ENCODE assay signal across 9 cellular contexts in the genomic region with DNA sequence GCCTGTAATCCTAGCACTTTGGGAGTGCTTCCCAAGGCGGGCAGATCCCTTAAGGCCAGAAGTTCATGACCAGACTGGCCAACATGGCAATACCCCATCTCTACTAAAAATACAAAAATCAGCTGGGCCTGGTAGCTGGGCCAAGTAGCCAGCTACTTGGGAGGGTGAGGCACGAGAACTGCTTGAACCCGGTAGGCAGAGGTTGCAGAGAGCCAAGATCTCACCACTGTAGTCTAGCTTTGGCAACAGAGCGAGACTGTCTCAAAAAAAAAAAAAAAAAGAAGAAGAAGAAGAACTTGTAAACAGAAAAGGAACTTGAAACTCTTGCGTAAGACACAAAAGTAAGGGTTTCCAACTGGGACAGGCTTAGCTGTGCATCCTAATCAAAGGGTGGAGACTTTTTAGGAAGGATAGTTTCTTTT. TPM values are rescaled to one million over a fixed set of nuclear protein-coding genes. Genes with fewer than 3 reads are reported as not detected.
A peak's percentile ranks its signal among the peaks of the same experiment; 100 is the strongest.
DNase-seq lines count a peak whose midpoint lies in the region; ATAC-seq, FAIRE-seq and TF ChIP-seq lines count a peak whose summit lies in the region.
"Had no signal": no experiment of that assay in that cellular context is flagged by ENCODE, and none has a peak within 500 bp of the region (broad histone marks: within the 10 kb centered on the region; RNA-seq: fewer than 3 reads in every experiment).

No MANE protein-coding gene starts in this region.

- no peak for FAIRE-seq in K562 (lab: Jason Lieb, UNC)

- no peak for DNase-seq in activated naive CD8-positive, alpha-beta T cell treated with anti-CD3 and anti-CD28 coated beads for 36 hours
- no peak for DNase-seq in activated naive CD8-positive, alpha-beta T cell treated with anti-CD3 and anti-CD28 coated beads, Interleukin-2, amount 50 U/mL, for 24 hours
- DNase-seq in K562 (ENCODE audit: extremely low read depth in 1 of 4, low spot score in 3 of 4) (no peak), lower lobe of right lung (peak; percentile 44), vagina (ENCODE audit: extremely low spot score in 2 of 2) (no peak), COLO829 (ENCODE audit: low spot score) (no peak), DMS153 (lab: John Stamatoyannopoulos, UW) (no peak), NCI-H748 (lab: John Stamatoyannopoulos, UW; ENCODE audit: unreplicated experiment) (no peak)

- no peaks in the 10 kb centered on the region for H3K9me1 ChIP-seq in K562 (ENCODE audit: control insufficient read depth, insufficient read depth, low read length)

- H3K4me1 ChIP-seq in K562 (replicated peaks in 1 of 2; ENCODE audit: control insufficient read depth in 2 of 2, insufficient read depth in 2 of 2, low read length in 2 of 2) (no peaks in the 10 kb centered on the region), lower lobe of right lung (peaks cover 24% of the 10 kb centered on the region), vagina (peaks cover 33% of the 10 kb centered on the region)

- no peak for TF ChIP-seq EP300 in K562 (IDR thresholded peaks at IDR 0.05; ENCODE audit: low read length)

- H3K9ac ChIP-seq in K562 (ENCODE audit: insufficient read depth in 1 of 2, low read depth in 2 of 2, low read length in 2 of 2) = no peak overlapping the region

- H3K27ac Mint-ChIP-seq in activated naive CD8-positive, alpha-beta T cell treated with anti-CD3 and anti-CD28 coated beads for 36 hours = peak overlapping the region; percentile 80
- H3K27ac Mint-ChIP-seq in activated naive CD8-positive, alpha-beta T cell treated with anti-CD3 and anti-CD28 coated beads, Interleukin-2, amount 50 U/mL, for 24 hours = no peak overlapping the region
- H3K27ac Mint-ChIP-seq: GM23338 had no signal

- POLR2A ChIA-PET in K562 (lab: Yijun Ruan, JAX) = no interaction called here

- TF ChIP-seq CTCF in K562 (IDR thresholded peaks at IDR 0.05 in 2 of 3, conservative IDR thresholded peaks at IDR 0.05 in 1 of 3; ENCODE audit: insufficient read depth in 2 of 3, low read depth in 1 of 3, low read length in 3 of 3) = no peak
- no peak for TF ChIP-seq CTCF in lower lobe of right lung (IDR thresholded peaks at IDR 0.05)
- TF ChIP-seq CTCF in vagina (IDR thresholded peaks at IDR 0.05) = no peak

- H3K79me2 ChIP-seq in K562 (ENCODE audit: control insufficient read depth, insufficient read depth, low read length) = no peaks in the 10 kb centered on the region

- TF ChIP-seq RAD21 in K562 (CRISPR knock-in tag; conservative IDR thresholded peaks at IDR 0.05 in 1 of 2, IDR thresholded peaks at IDR 0.05 in 1 of 2) = no peak

- H3K27me3 ChIP-seq in K562 (ENCODE audit: control insufficient read depth in 2 of 2, insufficient read depth in 2 of 2, low read length in 2 of 2) (no peaks in the 10 kb centered on the region), lower lobe of right lung (ENCODE audit: low read depth) (no peaks in the 10 kb centered on the region), vagina (no peaks in the 10 kb centered on the region)

- peaks cover 32% of the 10 kb centered on the region for H3K4me1 Mint-ChIP-seq in activated naive CD8-positive, alpha-beta T cell treated with anti-CD3 and anti-CD28 coated beads for 36 hours
- peaks cover 45% of the 10 kb centered on the region for H3K4me1 Mint-ChIP-seq in activated naive CD8-positive, alpha-beta T cell treated with anti-CD3 and anti-CD28 coated beads, Interleukin-2, amount 50 U/mL, for 24 hours

- no peak overlapping the region for H3K4me2 ChIP-seq in K562 (ENCODE audit: insufficient read depth, low read length)
- H3K4me2 ChIP-seq: GM23338 had no signal

- no peaks in the 10 kb centered on the region for H3K27me3 Mint-ChIP-seq in activated naive CD8-positive, alpha-beta T cell treated with anti-CD3 and anti-CD28 coated beads for 36 hours
- no peaks in the 10 kb centered on the region for H3K27me3 Mint-ChIP-seq in activated naive CD8-positive, alpha-beta T cell treated with anti-CD3 and anti-CD28 coated beads, Interleukin-2, amount 50 U/mL, for 24 hours

- no peak for ATAC-seq in activated naive CD8-positive, alpha-beta T cell treated with anti-CD3 and anti-CD28 coated beads, Interleukin-2, amount 50 U/mL, for 24 hours
- ATAC-seq in K562 (no peak), lower lobe of right lung (peak; percentile 74 to 75)
- ATAC-seq: GM23338 had no signal

- intact Hi-C loops in K562 (cut with micrococcal nuclease) (loop anchor here (10.0 kb wide), 1 partner anchor 269 kb away; no protein-coding TSS in a partner anchor), lower lobe of right lung (cut with DNase I) (no loop called here), vagina (cut with DNase I) (no loop called here)

- H3K36me3 Mint-ChIP-seq in activated naive CD8-positive, alpha-beta T cell treated with anti-CD3 and anti-CD28 coated beads for 36 hours = peaks cover 10% of the 10 kb centered on the region
- H3K36me3 Mint-ChIP-seq in activated naive CD8-positive, alpha-beta T cell treated with anti-CD3 and anti-CD28 coated beads, Interleukin-2, amount 50 U/mL, for 24 hours (ENCODE audit: low read depth) = no peaks in the 10 kb centered on the region

- no peaks in the 10 kb centered on the region for H3K36me3 ChIP-seq in K562 (ENCODE audit: control insufficient read depth, insufficient read depth, low read length)
- no peaks in the 10 kb centered on the region for H3K36me3 ChIP-seq in lower lobe of right lung
- no peaks in the 10 kb centered on the region for H3K36me3 ChIP-seq in vagina

- TF ChIP-seq POLR2A in K562 (conservative IDR thresholded peaks at IDR 0.05) = no peak
- no peak for TF ChIP-seq POLR2A in vagina (IDR thresholded peaks at IDR 0.05)

- H2AFZ ChIP-seq in K562 (ENCODE audit: low read depth, low read length) = no peak overlapping the region
- H2AFZ ChIP-seq: GM23338 had no signal

- H3K9me3 Mint-ChIP-seq in activated naive CD8-positive, alpha-beta T cell treated with anti-CD3 and anti-CD28 coated beads for 36 hours = peaks cover 14% of the 10 kb centered on the region
- peaks cover 10% of the 10 kb centered on the region for H3K9me3 Mint-ChIP-seq in activated naive CD8-positive, alpha-beta T cell treated with anti-CD3 and anti-CD28 coated beads, Interleukin-2, amount 50 U/mL, for 24 hours
- H3K9me3 Mint-ChIP-seq: GM23338 had no signal

- H3K4me3 ChIP-seq in K562 = no peak overlapping the region
- H3K4me3 ChIP-seq in lower lobe of right lung = no peak overlapping the region
- H3K4me3 ChIP-seq in vagina = no peak overlapping the region
- H3K4me3 ChIP-seq: GM23338 had no signal

- in situ Hi-C loops in K562 (cut with MboI) = no loop called here

- WGBS in K562 (ENCODE audit: insufficient coverage, low coverage, missing lambda C conversion rate) = 9% methylated on average over 3 of the region's 5 CpGs

- CTCF ChIA-PET in K562 (lab: Yijun Ruan, JAX; ENCODE audit: low intra/inter-chr PET ratio) = no interaction called here

- H3K4me3 Mint-ChIP-seq in activated naive CD8-positive, alpha-beta T cell treated with anti-CD3 and anti-CD28 coated beads for 36 hours = peak overlapping the region; percentile 7
- no peak overlapping the region for H3K4me3 Mint-ChIP-seq in activated naive CD8-positive, alpha-beta T cell treated with anti-CD3 and anti-CD28 coated beads, Interleukin-2, amount 50 U/mL, for 24 hours
- H3K4me3 Mint-ChIP-seq: GM23338 had no signal

- no peaks in the 10 kb centered on the region for H4K20me1 ChIP-seq in K562 (replicated peaks; ENCODE audit: control insufficient read depth, insufficient read depth, low read length)

- no TSS peak for BruUV-seq in K562 (replicated peaks; lab: Mats Ljungman, UMichigan)

- no peak overlapping the region for H3K27ac ChIP-seq in K562 (ENCODE audit: extremely low read depth, low read depth, low read length)
- peak overlapping the region; percentile 66 for H3K27ac ChIP-seq in lower lobe of right lung
- H3K27ac ChIP-seq in vagina = peak overlapping the region; percentile 71

- H3K9me3 ChIP-seq in K562 (replicated peaks; ENCODE audit: control insufficient read depth, insufficient read depth, low read depth, low read length) (no peaks in the 10 kb centered on the region; the same call in none of the 2 replicates), lower lobe of right lung (no peaks in the 10 kb centered on the region), vagina (no peaks in the 10 kb centered on the region)

RNA-seq across cellular contexts. Expression of a gene that starts 5.6 kb away (rescaled TPM):
- 10 to 100 TPM; 37.0 to 37.3 TPM for total RNA-seq in activated naive CD8-positive, alpha-beta T cell treated with anti-CD3 and anti-CD28 coated beads for 36 hours
- not detected in 2 replicates for total RNA-seq in K562 (2011; cell fraction: chromatin; rRNA removed; ENCODE audit: low replicate concordance)
- total RNA-seq in K562 (2011; cell fraction: nucleolus; rRNA removed) = not detected in 2 replicates
- not detected in 2 replicates for total RNA-seq in K562 (2011; cell fraction: nucleoplasm; rRNA removed)
- total RNA-seq in K562 (2014; rRNA removed) (0.09 TPM in 1 of 2 replicates, not detected in the other), K562 (2014; rRNA removed; fragmentation: Illumina TruSeq; extraction: Trizol) (0.10 and 0.18 TPM in 2 replicates), K562 (2015; rRNA removed; fragmentation: Illumina TruSeq; extraction: Trizol) (0.25 and 0.26 TPM in 2 replicates), K562 (2021) (0.11 TPM in 2 replicates), lower lobe of right lung (64.8 TPM), vagina (2.9 TPM)
- polyA plus RNA-seq in K562 (2011; rRNA removed) (0.03 TPM in 1 of 2 replicates, not detected in the other), K562 (2014; fragmentation: Illumina TruSeq; extraction: Trizol) (0.03 and 0.08 TPM in 2 replicates), K562 (2014; fragmentation: Nextera tagmentation; extraction: Ambion mirVana) (under 1 TPM; 0.08 to 0.14 TPM), K562 (2014; rRNA removed) (0.09 TPM in 1 of 2 replicates, not detected in the other)
- 0.01 TPM in 1 of 2 replicates, not detected in the other for polyA plus RNA-seq in K562 (2011; cell fraction: cytosol; rRNA removed)
- polyA plus RNA-seq in K562 (2011; cell fraction: nucleus; rRNA removed) = not detected in 2 replicates
- 0.10 and 0.30 TPM in 2 replicates for polyA plus RNA-seq in K562 (2012)
- polyA minus RNA-seq in K562 (2011; rRNA and poly(A)+ RNA removed) = 0.11 TPM in 1 of 2 replicates, not detected in the other
- polyA minus RNA-seq in K562 (2011; cell fraction: cytosol; rRNA and poly(A)+ RNA removed) = not detected in 2 replicates
- 0.11 TPM in 1 of 2 replicates, not detected in the other for polyA minus RNA-seq in K562 (2011; cell fraction: nucleus; rRNA and poly(A)+ RNA removed)
- total RNA-seq: GM23338 had no signal

RNA-seq across cellular contexts. Expression of a gene that starts 31.6 kb away (rescaled TPM):
- 10 to 100 TPM; 28.6 to 28.7 TPM for total RNA-seq in activated naive CD8-positive, alpha-beta T cell treated with anti-CD3 and anti-CD28 coated beads for 36 hours
- total RNA-seq in K562 (2011; cell fraction: chromatin; rRNA removed; ENCODE audit: low replicate concordance) = 0.14 and 0.16 TPM in 2 replicates
- total RNA-seq in K562 (2011; cell fraction: nucleolus; rRNA removed) = 0.13 and 0.17 TPM in 2 replicates
- 0.22 TPM in 1 of 2 replicates, not detected in the other for total RNA-seq in K562 (2011; cell fraction: nucleoplasm; rRNA removed)
- 0.59 and 1.0 TPM in 2 replicates for total RNA-seq in K562 (2014; rRNA removed)
- total RNA-seq in K562 (2014; rRNA removed; fragmentation: Illumina TruSeq; extraction: Trizol) = 1.2 and 1.4 TPM in 2 replicates
- total RNA-seq in K562 (2015; rRNA removed; fragmentation: Illumina TruSeq; extraction: Trizol) = 1.7 and 2.2 TPM in 2 replicates
- total RNA-seq in K562 (2021) = 0.69 TPM in 2 replicates
- 0.35 and 0.55 TPM in 2 replicates for polyA plus RNA-seq in K562 (2011; rRNA removed)
- polyA plus RNA-seq in K562 (2011; cell fraction: cytosol; rRNA removed) = 0.07 and 0.25 TPM in 2 replicates
- polyA plus RNA-seq in K562 (2011; cell fraction: nucleus; rRNA removed) = 0.08 TPM in 1 of 2 replicates, not detected in the other
- polyA plus RNA-seq in K562 (2012) = 1.4 and 3.3 TPM in 2 replicates
- polyA plus RNA-seq in K562 (2014; fragmentation: Illumina TruSeq; extraction: Trizol) = 0.84 and 1.1 TPM in 2 replicates
- under 1 TPM; 0.23 to 0.83 TPM for polyA plus RNA-seq in K562 (2014; fragmentation: Nextera tagmentation; extraction: Ambion mirVana)
- polyA plus RNA-seq in K562 (2014; rRNA removed) = 0.58 and 0.77 TPM in 2 replicates
- polyA minus RNA-seq in K562 (2011; rRNA and poly(A)+ RNA removed) = 0.21 and 0.84 TPM in 2 replicates
- not detected in 2 replicates for polyA minus RNA-seq in K562 (2011; cell fraction: cytosol; rRNA and poly(A)+ RNA removed)
- polyA minus RNA-seq in K562 (2011; cell fraction: nucleus; rRNA and poly(A)+ RNA removed) = 0.13 and 0.22 TPM in 2 replicates
- total RNA-seq in lower lobe of right lung = 117 TPM
- total RNA-seq in vagina = 6.1 TPM

RNA-seq across cellular contexts. Expression of a gene that starts 44.7 kb away (rescaled TPM):
- total RNA-seq in activated naive CD8-positive, alpha-beta T cell treated with anti-CD3 and anti-CD28 coated beads for 36 hours = 10 to 100 TPM; 20.7 to 22.5 TPM
- total RNA-seq in K562 (2011; cell fraction: chromatin; rRNA removed; ENCODE audit: low replicate concordance) = not detected in 2 replicates
- not detected in 2 replicates for total RNA-seq in K562 (2011; cell fraction: nucleolus; rRNA removed)
- 0.73 TPM in 1 of 2 replicates, not detected in the other for total RNA-seq in K562 (2011; cell fraction: nucleoplasm; rRNA removed)
- total RNA-seq in K562 (2014; rRNA removed) (0.08 and 0.09 TPM in 2 replicates), K562 (2014; rRNA removed; fragmentation: Illumina TruSeq; extraction: Trizol) (0.19 and 0.40 TPM in 2 replicates), K562 (2015; rRNA removed; fragmentation: Illumina TruSeq; extraction: Trizol) (0.15 TPM in 1 of 2 replicates, not detected in the other), K562 (2021) (0.29 and 0.45 TPM in 2 replicates), lower lobe of right lung (174 TPM), vagina (27.7 TPM)
- polyA plus RNA-seq in K562 (2011; rRNA removed) (0.07 TPM in 1 of 2 replicates, not detected in the other), K562 (2014; fragmentation: Illumina TruSeq; extraction: Trizol) (0.06 and 0.16 TPM in 2 replicates), K562 (2014; fragmentation: Nextera tagmentation; extraction: Ambion mirVana) (under 1 TPM; 0.13 to 0.20 TPM), K562 (2014; rRNA removed) (0.12 TPM in 1 of 2 replicates, not detected in the other)
- polyA plus RNA-seq in K562 (2011; cell fraction: cytosol; rRNA removed) = 0.01 TPM in 1 of 2 replicates, not detected in the other
- polyA plus RNA-seq in K562 (2011; cell fraction: nucleus; rRNA removed) = 0.13 TPM in 1 of 2 replicates, not detected in the other
- polyA plus RNA-seq in K562 (2012) = 0.13 and 0.25 TPM in 2 replicates
- not detected in 2 replicates for polyA minus RNA-seq in K562 (2011; rRNA and poly(A)+ RNA removed)
- not detected in 2 replicates for polyA minus RNA-seq in K562 (2011; cell fraction: cytosol; rRNA and poly(A)+ RNA removed)
- polyA minus RNA-seq in K562 (2011; cell fraction: nucleus; rRNA and poly(A)+ RNA removed) = not detected in 2 replicates

Comparison
In these comparisons a context has a peak if more than half of its experiments do, and no peak if none do; other contexts are left out.
1. ATAC-seq: peak in lower lobe of right lung (2 of 2); none in activated naive CD8-positive, alpha-beta T cell treated with anti-CD3 and anti-CD28 coated beads, Interleukin-2, amount 50 U/mL, for 24 hours (single experiment) and K562 (single experiment).
2. RNA of a gene that starts 44.7 kb away (total RNA-seq): 174 TPM in lower lobe of right lung (single experiment), 27.7 TPM in vagina (single experiment) and 20.7 to 22.5 TPM in activated naive CD8-positive, alpha-beta T cell treated with anti-CD3 and anti-CD28 coated beads for 36 hours; 0.08 to 0.73 TPM in K562; every median in the first group is over 10 times any median in the second.